Comparison of ENCODE assay signal across 6 cellular contexts in genomic region chr5:139393497-139394122, GRCh38. TPM values are rescaled to one million over a fixed set of nuclear protein-coding genes. Genes with fewer than 3 reads are reported as not detected.
A peak's percentile ranks its signal among the peaks of the same experiment; 100 is the strongest.
DNase-seq lines count a peak whose midpoint lies in the region; ATAC-seq and TF ChIP-seq lines count a peak whose summit lies in the region.

No MANE protein-coding gene starts in this region.

- no peaks in the 10 kb centered on the region for H3K9me3 Mint-ChIP-seq in chondrocyte (ENCODE audit: low read depth)

- no peak for TF ChIP-seq RAD21 in IMR-90 (IDR thresholded peaks at IDR 0.05; ENCODE audit: low read length)

- H3K4me3 ChIP-seq in IMR-90 (ENCODE audit: insufficient read depth, low read depth, low read length) (no peak overlapping the region), rectal smooth muscle tissue (ENCODE audit: low read length) (peak overlapping the region; percentile 65)

- CTCF ChIA-PET in IMR-90 (lab: Yijun Ruan, JAX), result interaction anchor here (1.3 kb wide), 1 partner anchor 121 kb away, joined by 3 read pairs; no protein-coding TSS in a partner anchor

- H3K36me3 ChIP-seq in IMR-90 (ENCODE audit: control insufficient read depth, insufficient read depth, low read length) (no peaks in the 10 kb centered on the region), rectal smooth muscle tissue (ENCODE audit: control insufficient read depth, insufficient read depth, low read length) (peaks cover 3% of the 10 kb centered on the region)

- H3K9me1 ChIP-seq in IMR-90 (ENCODE audit: insufficient read depth, low read length), result no peaks in the 10 kb centered on the region

- TF ChIP-seq POLR2A in IMR-90 (IDR thresholded peaks at IDR 0.05; ENCODE audit: low read depth, low read length), result no peak

- H3K4me1 ChIP-seq in IMR-90 (ENCODE audit: control insufficient read depth, insufficient read depth, low read length) (peaks cover 3% of the 10 kb centered on the region; the same call in 1 of the 2 replicates), rectal smooth muscle tissue (ENCODE audit: control insufficient read depth, insufficient read depth, low read length) (no peaks in the 10 kb centered on the region)

- POLR2A ChIA-PET in IMR-90 (lab: Charles Lee; ENCODE audit: unreplicated experiment), result no interaction called here

- H2BK20ac ChIP-seq in IMR-90 (ENCODE audit: low read depth, low read length), result no peak overlapping the region

- no peaks in the 10 kb centered on the region for H3K27me3 Mint-ChIP-seq in chondrocyte (ENCODE audit: low read depth)

- H2AK5ac ChIP-seq in IMR-90 (ENCODE audit: low read depth, low read length), result no peak overlapping the region

- H3K9me3 ChIP-seq in IMR-90 (ENCODE audit: control insufficient read depth, insufficient read depth, low read length), result peaks cover 16% of the 10 kb centered on the region; the same call in 1 of the 2 replicates

- peak overlapping the region; percentile 86 for H2AFZ ChIP-seq in IMR-90 (replicated peaks; ENCODE audit: low read length, poor library complexity)

- H3K23ac ChIP-seq in IMR-90 (ENCODE audit: low read depth, low read length), result no peak overlapping the region

- no peak overlapping the region for H4K8ac ChIP-seq in IMR-90 (ENCODE audit: low read depth in 2 of 2, low read length in 2 of 2)

- H3K27ac ChIP-seq in IMR-90 (ENCODE audit: insufficient read depth, low read length) (no peak overlapping the region), rectal smooth muscle tissue (ENCODE audit: low read depth, low read length) (no peak overlapping the region)

- WGBS in IMR-90 (ENCODE audit: extremely low coverage in 2 of 2, insufficient read length in 1 of 2), 2 experiments, result 20% methylated on average over 28 of the region's 49 CpGs; no CpG with 5 or more reads in 1 of the 2 experiments

- no peak overlapping the region for H2BK5ac ChIP-seq in IMR-90 (ENCODE audit: low read depth, low read length, poor library complexity, severe bottlenecking)

- intact Hi-C loops in IMR-90 (cut with micrococcal nuclease), result no loop called here

- peaks cover 28% of the 10 kb centered on the region for H3K27me3 ChIP-seq in IMR-90 (ENCODE audit: control insufficient read depth, insufficient read depth, low read length)
- peaks cover 17% of the 10 kb centered on the region for H3K27me3 ChIP-seq in rectal smooth muscle tissue (ENCODE audit: control insufficient read depth, insufficient read depth, low read length)

- ATAC-seq in IMR-90 (ENCODE audit: low read depth) (no peak), HG02642 (IDR thresholded peaks at IDR 0.05; ENCODE audit: poor library complexity, unreplicated experiment) (no peak)

- peak overlapping the region; percentile 75 for H3K4me3 Mint-ChIP-seq in chondrocyte (ENCODE audit: unreplicated experiment)

- dilution Hi-C loops in IMR-90 (cut with HindIII; ENCODE audit: low sequenced_read_pairs, unreplicated experiment), result no loop called here

- no peak overlapping the region for H3K18ac ChIP-seq in IMR-90 (ENCODE audit: low read depth, low read length)

- H3K36me3 Mint-ChIP-seq in chondrocyte (ENCODE audit: low read depth), result peaks cover 1% of the 10 kb centered on the region

- H4K91ac ChIP-seq in IMR-90 (ENCODE audit: insufficient read depth, low read depth, low read length), result no peak overlapping the region

- in situ Hi-C loops in IMR-90 (cut with MboI; ENCODE audit: low sequenced_read_pairs), result no loop called here

- H2AK9ac ChIP-seq in IMR-90 (replicated peaks; ENCODE audit: low read depth, low read length, poor library complexity), result peak overlapping the region; percentile 57

- no peak overlapping the region for H2BK15ac ChIP-seq in IMR-90 (ENCODE audit: low read depth, low read length)

- no peaks in the 10 kb centered on the region for H3K79me1 ChIP-seq in IMR-90 (ENCODE audit: low read depth in 1 of 2, low read length in 2 of 2)

- H3K14ac ChIP-seq in IMR-90 (replicated peaks; ENCODE audit: low read depth, low read length), result no peak overlapping the region

- no peak overlapping the region for H3K4ac ChIP-seq in IMR-90 (ENCODE audit: low read depth, low read length)

- TF ChIP-seq CTCF in IMR-90 (conservative IDR thresholded peaks at IDR 0.05; ENCODE audit: low read depth, low read length), result no peak
- no peak for TF ChIP-seq CTCF in chondrocyte (IDR thresholded peaks at IDR 0.05)

- H3K27ac Mint-ChIP-seq in chondrocyte (ENCODE audit: unreplicated experiment), result no peak overlapping the region

- no peak for DNase-seq in IMR-90
- DNase-seq in chondrocyte (ENCODE audit: low spot score), result peak; percentile 74
- no peak for DNase-seq in GM19240 (ENCODE audit: insufficient read length, low spot score)
- no peak for DNase-seq in GDM1 (lab: John Stamatoyannopoulos, UW)

- H3K4me2 ChIP-seq in IMR-90 (ENCODE audit: low read depth, low read length), result no peak overlapping the region

- H3K4me1 Mint-ChIP-seq in chondrocyte (ENCODE audit: low read depth), result peaks cover 13% of the 10 kb centered on the region

- no peak overlapping the region for H3K56ac ChIP-seq in IMR-90 (ENCODE audit: extremely low read depth, insufficient read depth, low read length)

- H4K5ac ChIP-seq in IMR-90 (ENCODE audit: low read depth, low read length), result no peak overlapping the region

- H4K20me1 ChIP-seq in IMR-90 (ENCODE audit: insufficient read depth, low read length), result no peaks in the 10 kb centered on the region

- BruUV-seq in IMR-90 (replicated peaks; lab: Mats Ljungman, UMichigan), result no TSS peak

- no peak overlapping the region for H2BK120ac ChIP-seq in IMR-90 (ENCODE audit: low read depth, low read length)

- H3K9ac ChIP-seq in IMR-90 (ENCODE audit: low read depth, low read length) (no peak overlapping the region), rectal smooth muscle tissue (ENCODE audit: low read length) (no peak overlapping the region)

TF ChIP-seq in IMR-90, 13 proteins besides CTCF, POLR2A, EP300 and RAD21:
- TF ChIP-seq CHD1 (IDR thresholded peaks at IDR 0.05; ENCODE audit: low read depth, low read length), result no peak

RNA-seq across cellular contexts. Expression of gene PROB1, which starts 1.3 kb away (rescaled TPM):
- total RNA-seq in IMR-90 (2012; rRNA removed), result under 0.01 TPM in 2 replicates
- 0.36 and 0.38 TPM in 2 replicates for polyA plus RNA-seq in IMR-90 (2012; rRNA removed)
- 0.29 and 0.45 TPM in 2 replicates for polyA plus RNA-seq in IMR-90 (2012; cell fraction: cytosol; rRNA removed)
- 1.4 and 1.9 TPM in 2 replicates for polyA plus RNA-seq in IMR-90 (2012; cell fraction: nucleus; rRNA removed; ENCODE audit: low replicate concordance)
- 0.97 to 2.4 TPM (median 2.3 TPM) in 3 replicates for total RNA-seq in chondrocyte

RNA-seq across cellular contexts. Expression of gene MZB1, which starts 3.9 kb away (rescaled TPM):
- total RNA-seq in IMR-90 (2012; rRNA removed) (not detected in 2 replicates), chondrocyte (not detected in 3 replicates)
- polyA plus RNA-seq in IMR-90 (2012; rRNA removed), result not detected in 2 replicates
- polyA plus RNA-seq in IMR-90 (2012; cell fraction: cytosol; rRNA removed), result not detected in 2 replicates
- polyA plus RNA-seq in IMR-90 (2012; cell fraction: nucleus; rRNA removed; ENCODE audit: low replicate concordance), result 0.14 TPM in 1 of 2 replicates, not detected in the other

RNA-seq across cellular contexts. Expression of gene SPATA24, which starts 10.3 kb away (rescaled TPM):
- total RNA-seq in IMR-90 (2012; rRNA removed) (4.3 and 4.4 TPM in 2 replicates), chondrocyte (2.7 to 3.7 TPM (median 3.7 TPM) in 3 replicates)
- 3.8 and 4.1 TPM in 2 replicates for polyA plus RNA-seq in IMR-90 (2012; rRNA removed)
- polyA plus RNA-seq in IMR-90 (2012; cell fraction: cytosol; rRNA removed), result 1.2 and 2.1 TPM in 2 replicates
- 1.9 and 5.1 TPM in 2 replicates for polyA plus RNA-seq in IMR-90 (2012; cell fraction: nucleus; rRNA removed; ENCODE audit: low replicate concordance)

RNA-seq across cellular contexts. Expression of gene SLC23A1, which starts 10.5 kb away (rescaled TPM):
- total RNA-seq in IMR-90 (2012; rRNA removed) (not detected in 2 replicates), chondrocyte (not detected in 3 replicates)
- polyA plus RNA-seq in IMR-90 (2012; rRNA removed), result not detected in 2 replicates
- polyA plus RNA-seq in IMR-90 (2012; cell fraction: cytosol; rRNA removed), result 0.08 TPM in 1 of 2 replicates, not detected in the other
- 0.03 and 0.04 TPM in 2 replicates for polyA plus RNA-seq in IMR-90 (2012; cell fraction: nucleus; rRNA removed; ENCODE audit: low replicate concordance)

RNA-seq across cellular contexts. Expression of gene DNAJC18, which starts 45.7 kb away (rescaled TPM):
- total RNA-seq in IMR-90 (2012; rRNA removed) (9.2 and 11.1 TPM in 2 replicates), chondrocyte (17.4 to 27.0 TPM (median 25.6 TPM) in 3 replicates)
- polyA plus RNA-seq in IMR-90 (2012; rRNA removed), result 6.3 and 8.5 TPM in 2 replicates
- 2.2 and 2.4 TPM in 2 replicates for polyA plus RNA-seq in IMR-90 (2012; cell fraction: cytosol; rRNA removed)
- polyA plus RNA-seq in IMR-90 (2012; cell fraction: nucleus; rRNA removed; ENCODE audit: low replicate concordance), result 0.99 and 6.1 TPM in 2 replicates
